In genomic region chrX:119769388-119769787, GRCh38 we compare ENCODE assay signal across 1 cellular context. TPM values are rescaled to one million over a fixed set of nuclear protein-coding genes. Genes with fewer than 3 reads are reported as not detected.
"Had no signal": no experiment of that assay in that cellular context is flagged by ENCODE, and none has a peak within 500 bp of the region (broad histone marks: within the 10 kb centered on the region; RNA-seq: fewer than 3 reads in every experiment).

No MANE protein-coding gene starts in this region.

RNA-seq across cellular contexts. Expression of gene SOWAHD, which starts 11.0 kb away (rescaled TPM):
- polyA plus RNA-seq: GM23248 had no signal
